ENCODE assay signal across 8 cellular contexts in the genomic region with DNA sequence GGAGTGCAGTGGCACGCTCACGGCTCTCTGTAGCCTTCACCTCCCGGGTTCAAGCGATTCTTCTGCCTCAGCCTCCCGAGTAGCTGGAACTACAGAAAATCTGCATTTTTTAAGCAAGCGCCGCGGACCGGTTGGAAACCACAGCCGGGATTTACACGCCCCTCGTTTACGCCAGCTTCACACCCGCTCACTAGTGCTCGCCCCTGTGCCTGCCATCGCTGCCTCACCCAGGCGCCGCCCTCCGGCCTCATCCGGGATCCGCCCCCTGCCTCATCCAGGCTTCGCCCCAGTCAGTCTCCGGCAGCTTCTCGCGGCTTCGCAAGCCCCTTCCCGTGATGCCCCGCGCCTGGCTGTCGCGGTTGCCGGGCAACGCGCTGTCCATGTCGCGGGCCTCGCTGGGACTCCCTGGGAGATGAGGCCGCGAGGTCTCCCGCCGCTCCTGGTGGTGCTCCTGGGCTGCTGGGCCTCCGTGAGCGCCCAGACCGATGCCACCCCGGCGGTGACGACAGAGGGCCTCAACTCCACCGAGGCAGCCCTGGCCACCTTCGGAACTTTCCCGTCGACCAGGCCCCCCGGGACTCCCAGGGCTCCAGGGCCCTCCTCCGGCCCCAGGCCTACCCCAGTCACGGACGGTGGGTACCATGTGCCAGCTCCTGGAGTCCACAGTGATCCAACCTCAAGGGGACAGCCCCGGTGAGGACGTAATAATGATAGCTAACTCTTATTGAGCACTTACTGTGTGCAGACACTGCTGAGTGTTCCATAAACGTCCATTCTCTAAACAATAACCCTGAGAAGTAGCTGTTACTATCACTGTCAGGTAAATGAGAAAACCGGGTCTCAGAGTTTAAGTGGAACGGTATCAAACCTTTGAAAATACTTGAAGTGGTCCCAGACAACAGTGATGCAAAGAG. TPM values are rescaled to one million over a fixed set of nuclear protein-coding genes. Genes with fewer than 3 reads are reported as not detected.
DNase-seq lines count a peak whose midpoint lies in the region; ATAC-seq and TF ChIP-seq lines count a peak whose summit lies in the region.

A gene (plus strand): TSS at position 359 of the 914 bp plus-strand sequence. CDS start 54 bp downstream, at position 413.

- H3K4me3 Mint-ChIP-seq in activated T-cell treated with anti-CD3 and anti-CD28 coated beads, Interleukin-2, amount 50 U/mL, for 4 hours, result peak within 1 kb of the TSS; percentile 85

- no peaks in the 10 kb centered on the region for H3K27me3 Mint-ChIP-seq in activated T-cell treated with anti-CD3 and anti-CD28 coated beads, Interleukin-2, amount 50 U/mL, for 4 hours (ENCODE audit: low read depth)

- H3K36me3 Mint-ChIP-seq in activated T-cell treated with anti-CD3 and anti-CD28 coated beads, Interleukin-2, amount 50 U/mL, for 4 hours (ENCODE audit: insufficient read depth), result no peaks in the 10 kb centered on the region

- no peaks in the 10 kb centered on the region for H3K9me3 ChIP-seq in mucosa of rectum (ENCODE audit: control insufficient read depth in 2 of 2, low read length in 2 of 2)

- in situ Hi-C loops in KBM-7 (cut with MboI; ENCODE audit: low pct_unique_long_range_greater_than_20kb, low sequenced_read_pairs), result no loop called here

- peaks cover 9% of the 10 kb centered on the region for H3K4me1 Mint-ChIP-seq in activated T-cell treated with anti-CD3 and anti-CD28 coated beads, Interleukin-2, amount 50 U/mL, for 4 hours (ENCODE audit: low read depth)

- peak; percentile 63 for TF ChIP-seq POLR2A in erythroblast (IDR thresholded peaks at IDR 0.05; ENCODE audit: low read length)

- peak; percentile 85 for ATAC-seq in GM21717 (IDR thresholded peaks at IDR 0.05; ENCODE audit: unreplicated experiment)
- ATAC-seq in activated T-cell treated with anti-CD3 and anti-CD28 coated beads, Interleukin-2, amount 50 U/mL, for 4 hours, result peak; percentile 100

- peak within 1 kb of the TSS; percentile 75 to 83 for H3K9ac ChIP-seq in mucosa of rectum (ENCODE audit: low read depth in 1 of 2, low read length in 2 of 2)

- H3K4me1 ChIP-seq in mucosa of rectum (ENCODE audit: control insufficient read depth in 2 of 2, insufficient read depth in 2 of 2, low read length in 2 of 2), result peaks cover 4% of the 10 kb centered on the region in 2 donors

- H3K4me3 ChIP-seq in mucosa of rectum (ENCODE audit: low read length in 2 of 2), result peak within 1 kb of the TSS; percentile 81 to 86

- peak within 1 kb of the TSS in 1 of 2 donors; percentile 48 for H3K27ac ChIP-seq in mucosa of rectum (ENCODE audit: low read depth in 2 of 2, low read length in 2 of 2)

- H3K27me3 ChIP-seq in mucosa of rectum (ENCODE audit: control insufficient read depth in 2 of 2, insufficient read depth in 2 of 2, low read length in 2 of 2), result no peaks in the 10 kb centered on the region

- no peaks in the 10 kb centered on the region for H3K9me3 Mint-ChIP-seq in activated T-cell treated with anti-CD3 and anti-CD28 coated beads, Interleukin-2, amount 50 U/mL, for 4 hours

- H3K36me3 ChIP-seq in mucosa of rectum (ENCODE audit: control insufficient read depth in 2 of 2, insufficient read depth in 2 of 2, low read length in 2 of 2), result peaks cover 0 to 2% of the 10 kb centered on the region in 2 donors

- peak; percentile 99 for DNase-seq in DMS53 (lab: John Stamatoyannopoulos, UW)
- DNase-seq in KBM-7, result peak; percentile 95
- DNase-seq in activated T-cell treated with anti-CD3 and anti-CD28 coated beads, Interleukin-2, amount 50 U/mL, for 4 hours, result peak; percentile 94
- peak; percentile 95 to 96 for DNase-seq in erythroblast (lab: John Stamatoyannopoulos, UW)
- DNase-seq in stimulated activated CD8-positive, alpha-beta memory T cell treated with anti-CD3 and anti-CD28 coated beads, Interleukin-4, amount 100 ng/mL, for 4 hours (ENCODE audit: low read depth in 2 of 2, low spot score in 1 of 2), result peak; percentile 87 to 93

TF ChIP-seq in PFSK-1, 5 proteins besides CTCF, POLR2A, EP300 and RAD21:
- TF ChIP-seq TAF1 (IDR thresholded peaks at IDR 0.05; ENCODE audit: borderline replicate concordance, insufficient read depth, low read length), result 0 out of 2 replicates have a peak, but pooled peaks have one; percentile 73
- TF ChIP-seq FOXP2 (optimal IDR thresholded peaks at IDR 0.05; ENCODE audit: borderline replicate concordance, extremely low read depth, extremely low read length, insufficient read depth), result peak; percentile 68
- TF ChIP-seq, protein P1, sequence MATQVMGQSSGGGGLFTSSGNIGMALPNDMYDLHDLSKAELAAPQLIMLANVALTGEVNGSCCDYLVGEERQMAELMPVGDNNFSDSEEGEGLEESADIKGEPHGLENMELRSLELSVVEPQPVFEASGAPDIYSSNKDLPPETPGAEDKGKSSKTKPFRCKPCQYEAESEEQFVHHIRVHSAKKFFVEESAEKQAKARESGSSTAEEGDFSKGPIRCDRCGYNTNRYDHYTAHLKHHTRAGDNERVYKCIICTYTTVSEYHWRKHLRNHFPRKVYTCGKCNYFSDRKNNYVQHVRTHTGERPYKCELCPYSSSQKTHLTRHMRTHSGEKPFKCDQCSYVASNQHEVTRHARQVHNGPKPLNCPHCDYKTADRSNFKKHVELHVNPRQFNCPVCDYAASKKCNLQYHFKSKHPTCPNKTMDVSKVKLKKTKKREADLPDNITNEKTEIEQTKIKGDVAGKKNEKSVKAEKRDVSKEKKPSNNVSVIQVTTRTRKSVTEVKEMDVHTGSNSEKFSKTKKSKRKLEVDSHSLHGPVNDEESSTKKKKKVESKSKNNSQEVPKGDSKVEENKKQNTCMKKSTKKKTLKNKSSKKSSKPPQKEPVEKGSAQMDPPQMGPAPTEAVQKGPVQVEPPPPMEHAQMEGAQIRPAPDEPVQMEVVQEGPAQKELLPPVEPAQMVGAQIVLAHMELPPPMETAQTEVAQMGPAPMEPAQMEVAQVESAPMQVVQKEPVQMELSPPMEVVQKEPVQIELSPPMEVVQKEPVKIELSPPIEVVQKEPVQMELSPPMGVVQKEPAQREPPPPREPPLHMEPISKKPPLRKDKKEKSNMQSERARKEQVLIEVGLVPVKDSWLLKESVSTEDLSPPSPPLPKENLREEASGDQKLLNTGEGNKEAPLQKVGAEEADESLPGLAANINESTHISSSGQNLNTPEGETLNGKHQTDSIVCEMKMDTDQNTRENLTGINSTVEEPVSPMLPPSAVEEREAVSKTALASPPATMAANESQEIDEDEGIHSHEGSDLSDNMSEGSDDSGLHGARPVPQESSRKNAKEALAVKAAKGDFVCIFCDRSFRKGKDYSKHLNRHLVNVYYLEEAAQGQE (IDR thresholded peaks at IDR 0.05; ENCODE audit: insufficient read depth in 1 of 2, low read depth in 2 of 2, low read length in 2 of 2), result peak; percentile 29 to 69; a peak in 2 of 4 replicates
- TF ChIP-seq POLR2AphosphoS5 (IDR thresholded peaks at IDR 0.05; ENCODE audit: low read depth, low read length), result peak; percentile 77
- no peak; the same call in 1 of the 2 replicates for TF ChIP-seq SIN3A (IDR thresholded peaks at IDR 0.05; ENCODE audit: borderline replicate concordance, insufficient read depth, low read length)

RNA-seq across cellular contexts. Expression of the gene that starts here (rescaled TPM):
- 12.6 TPM for polyA plus RNA-seq in PFSK-1 (2012; ENCODE audit: insufficient read length, low read depth)
- 1 to 10 TPM; 3.5 to 4.4 (median 3.6) TPM for total RNA-seq in activated T-cell treated with anti-CD3 and anti-CD28 coated beads, Interleukin-2, amount 50 U/mL, for 4 hours
